1 cellular context compared by ENCODE assay signal in the genomic region with DNA sequence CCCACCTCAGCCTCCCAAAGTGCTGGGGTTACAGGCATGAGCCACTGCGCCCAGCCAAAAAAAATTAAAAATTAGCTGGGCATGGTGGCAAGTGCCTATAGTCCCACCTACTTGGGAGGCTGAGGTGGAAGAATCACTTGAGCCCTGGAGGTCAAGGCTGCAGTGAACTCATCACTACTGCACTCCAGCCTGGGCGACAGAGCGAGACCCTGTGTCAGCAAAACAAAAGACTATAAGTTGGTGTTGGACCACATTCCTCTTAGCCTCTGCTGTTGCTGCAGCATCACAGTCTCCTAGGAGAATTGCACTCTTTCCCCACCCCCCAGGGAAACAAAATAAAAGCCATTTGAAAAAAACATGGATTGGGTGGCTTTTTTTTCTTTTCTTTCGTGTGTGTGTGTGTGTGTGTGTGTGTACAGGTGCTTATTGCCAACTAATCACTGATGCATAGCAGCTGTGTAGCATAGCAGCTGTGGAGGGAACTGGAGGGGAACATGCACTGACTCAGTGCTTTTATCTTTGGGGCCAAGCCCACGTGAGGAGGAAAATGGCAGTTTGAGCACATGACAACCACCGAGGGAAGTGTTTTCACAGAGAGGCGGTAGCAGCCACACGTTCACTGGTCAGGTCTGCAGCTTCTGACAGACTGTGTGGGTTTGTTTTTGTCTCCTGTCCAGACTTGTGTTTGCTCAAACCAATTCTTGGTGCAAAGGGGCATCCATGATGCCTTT.
TF ChIP-seq lines count a peak whose summit lies in the region.

No MANE protein-coding gene starts in this region.

TF ChIP-seq in SK-N-SH treated with all-trans-retinoic acid at 6 μM for 48 hours, 23 proteins besides CTCF, POLR2A, EP300 and RAD21 (continued from another document):
- TF ChIP-seq, protein P1, sequence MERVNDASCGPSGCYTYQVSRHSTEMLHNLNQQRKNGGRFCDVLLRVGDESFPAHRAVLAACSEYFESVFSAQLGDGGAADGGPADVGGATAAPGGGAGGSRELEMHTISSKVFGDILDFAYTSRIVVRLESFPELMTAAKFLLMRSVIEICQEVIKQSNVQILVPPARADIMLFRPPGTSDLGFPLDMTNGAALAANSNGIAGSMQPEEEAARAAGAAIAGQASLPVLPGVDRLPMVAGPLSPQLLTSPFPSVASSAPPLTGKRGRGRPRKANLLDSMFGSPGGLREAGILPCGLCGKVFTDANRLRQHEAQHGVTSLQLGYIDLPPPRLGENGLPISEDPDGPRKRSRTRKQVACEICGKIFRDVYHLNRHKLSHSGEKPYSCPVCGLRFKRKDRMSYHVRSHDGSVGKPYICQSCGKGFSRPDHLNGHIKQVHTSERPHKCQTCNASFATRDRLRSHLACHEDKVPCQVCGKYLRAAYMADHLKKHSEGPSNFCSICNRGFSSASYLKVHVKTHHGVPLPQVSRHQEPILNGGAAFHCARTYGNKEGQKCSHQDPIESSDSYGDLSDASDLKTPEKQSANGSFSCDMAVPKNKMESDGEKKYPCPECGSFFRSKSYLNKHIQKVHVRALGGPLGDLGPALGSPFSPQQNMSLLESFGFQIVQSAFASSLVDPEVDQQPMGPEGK (CRISPR knock-in tag; IDR thresholded peaks at IDR 0.05; ENCODE audit: borderline replicate concordance): no peak
- TF ChIP-seq ZNF70 (CRISPR knock-in tag; IDR thresholded peaks at IDR 0.05) (no peak), ZFP30 (CRISPR knock-in tag; IDR thresholded peaks at IDR 0.05) (no peak), TCF4 (CRISPR knock-in tag; IDR thresholded peaks at IDR 0.05; ENCODE audit: borderline replicate concordance) (no peak), GLIS3 (CRISPR knock-in tag; IDR thresholded peaks at IDR 0.05) (no peak)
